ENCODE assay signal across 8 cellular contexts in genomic region chr5:113489299-113489698, GRCh38. TPM values are rescaled to one million over a fixed set of nuclear protein-coding genes. Genes with fewer than 3 reads are reported as not detected.
A peak's percentile ranks its signal among the peaks of the same experiment; 100 is the strongest.
DNase-seq lines count a peak whose midpoint lies in the region; ATAC-seq and TF ChIP-seq lines count a peak whose summit lies in the region.

No MANE protein-coding gene starts in this region.

- H3K14ac ChIP-seq in trophoblast cell (ENCODE audit: low read length) = no peak overlapping the region

- peaks cover 5 to 14% of the 10 kb centered on the region in 2 donors for H3K9me3 Mint-ChIP-seq in effector memory CD8-positive, alpha-beta T cell

- no peak overlapping the region for H4K8ac ChIP-seq in trophoblast cell (ENCODE audit: low read depth, low read length)

- H3K27me3 ChIP-seq in trophoblast cell (ENCODE audit: insufficient read depth, low read length) = peaks cover 11% of the 10 kb centered on the region

- no peak overlapping the region for H3K4me2 ChIP-seq in trophoblast cell (ENCODE audit: low read length)

- H3K18ac ChIP-seq in trophoblast cell (ENCODE audit: low read length) = no peak overlapping the region

- peak overlapping the region; percentile 78 to 85 for H3K4me3 Mint-ChIP-seq in effector memory CD8-positive, alpha-beta T cell

- no peak overlapping the region for H2BK120ac ChIP-seq in trophoblast cell (ENCODE audit: insufficient read depth, low read length, poor library complexity)

- no peak overlapping the region for H4K91ac ChIP-seq in trophoblast cell (ENCODE audit: low read depth, low read length)

- no peak overlapping the region for H3K23ac ChIP-seq in trophoblast cell (ENCODE audit: low read length)

- no peaks in the 10 kb centered on the region for H3K36me3 ChIP-seq in trophoblast cell (ENCODE audit: control insufficient read depth in 1 of 2, insufficient read depth in 2 of 2, low read length in 2 of 2)

- peaks cover 15% of the 10 kb centered on the region in 2 experiments for H3K4me1 ChIP-seq in trophoblast cell (ENCODE audit: control insufficient read depth in 1 of 2, insufficient read depth in 2 of 2, low read length in 2 of 2)

- H3K27ac ChIP-seq in trophoblast cell (ENCODE audit: low read depth, low read length) = no peak overlapping the region

- H3K27ac Mint-ChIP-seq in effector memory CD8-positive, alpha-beta T cell = no peak overlapping the region

- no peak overlapping the region for H3K4me3 ChIP-seq in trophoblast cell (ENCODE audit: low read depth, low read length)

- H3K9ac ChIP-seq in trophoblast cell (ENCODE audit: low read length) = no peak overlapping the region

- H3K79me1 ChIP-seq in trophoblast cell (ENCODE audit: low read length) = peaks cover 11% of the 10 kb centered on the region

- TF ChIP-seq CTCF in GM10248 (IDR thresholded peaks at IDR 0.05; ENCODE audit: control extremely low read depth, extremely low read depth, low read depth, missing control alignments) = no peak

- H3K4me1 Mint-ChIP-seq in effector memory CD8-positive, alpha-beta T cell (ENCODE audit: low read depth in 2 of 2) = peaks cover 0 to 20% of the 10 kb centered on the region in 2 donors

- H2AK5ac ChIP-seq in trophoblast cell (ENCODE audit: low read length) = no peak overlapping the region

- H3K27me3 Mint-ChIP-seq in effector memory CD8-positive, alpha-beta T cell = peaks cover 74 to 84% of the 10 kb centered on the region in 2 donors

- H2BK12ac ChIP-seq in trophoblast cell (ENCODE audit: low read length) = no peak overlapping the region

- no peak overlapping the region for H4K12ac ChIP-seq in trophoblast cell (ENCODE audit: low read depth, low read length)

- ATAC-seq in HG02678 (IDR thresholded peaks at IDR 0.05; ENCODE audit: unreplicated experiment) = peak; percentile 48
- peak; percentile 81 for ATAC-seq in effector memory CD8-positive, alpha-beta T cell (replicated peaks)

- CTCF ChIA-PET in GM10248 (lab: Yijun Ruan, JAX) = interaction anchor here (0.9 kb wide), 1 partner anchor 48 kb away, joined by 3 read pairs; no protein-coding TSS in a partner anchor

- POLR2A ChIA-PET in GM10248 (lab: Yijun Ruan, JAX) = no interaction called here

- H2BK5ac ChIP-seq in trophoblast cell (ENCODE audit: low read depth, low read length, poor library complexity) = no peak overlapping the region

- no CpG with 5 or more reads among the region's 3 CpGs for WGBS in trophoblast cell (ENCODE audit: extremely low coverage, insufficient coverage, insufficient read length)

- no peak overlapping the region for H3K4ac ChIP-seq in trophoblast cell (ENCODE audit: low read depth, low read length)

- DNase-seq in GM10248 (ENCODE audit: extremely low spot score) (peak; percentile 14), RPMI8226 (peak; percentile 83), trophoblast cell (peak; percentile 24 to 46), NCI-H1092 treated with DMSO at 0.1 percent for 48 hours (lab: John Stamatoyannopoulos, UW) (no peak), germinal center (ENCODE audit: low spot score) (no peak), NCI-H1930 (lab: John Stamatoyannopoulos, UW) (no peak)
- no peak for DNase-seq in effector memory CD8-positive, alpha-beta T cell

- H3K9me3 ChIP-seq in trophoblast cell (ENCODE audit: insufficient read depth, low read depth, low read length) = peaks cover 6% of the 10 kb centered on the region

- no peaks in the 10 kb centered on the region for H3K36me3 Mint-ChIP-seq in effector memory CD8-positive, alpha-beta T cell (ENCODE audit: insufficient read depth)

- peaks cover 3% of the 10 kb centered on the region for H3K79me2 ChIP-seq in trophoblast cell (ENCODE audit: control insufficient read depth, insufficient read depth, low read length, poor library complexity)

- H2AFZ ChIP-seq in trophoblast cell (ENCODE audit: insufficient read depth, low read length, poor library complexity) = no peak overlapping the region

RNA-seq across cellular contexts. Expression of gene MCC, which starts 1.0 kb away (rescaled TPM):
- polyA plus RNA-seq in trophoblast cell (2013) = 2.0 TPM in 2 replicates

RNA-seq across cellular contexts. Expression of gene YTHDC2, which starts 24.2 kb away (rescaled TPM):
- polyA plus RNA-seq in trophoblast cell (2013) = 6.3 and 6.8 TPM in 2 replicates

RNA-seq across cellular contexts. Expression of gene TSSK1B, which starts 54.5 kb away (rescaled TPM):
- not detected in 2 replicates for polyA plus RNA-seq in trophoblast cell (2013)

Comparison
In these comparisons a context has a peak if more than half of its experiments do, and no peak if none do; other contexts are left out.
1. DNase-seq: peak in GM10248 (single experiment), RPMI8226 (single experiment) and trophoblast cell (2 of 2); none in effector memory CD8-positive, alpha-beta T cell (0 of 3), NCI-H1092 treated with DMSO at 0.1 percent for 48 hours (single experiment), germinal center (single experiment) and NCI-H1930 (0 of 2).